2 cellular contexts compared by ENCODE assay signal in the genomic region with DNA sequence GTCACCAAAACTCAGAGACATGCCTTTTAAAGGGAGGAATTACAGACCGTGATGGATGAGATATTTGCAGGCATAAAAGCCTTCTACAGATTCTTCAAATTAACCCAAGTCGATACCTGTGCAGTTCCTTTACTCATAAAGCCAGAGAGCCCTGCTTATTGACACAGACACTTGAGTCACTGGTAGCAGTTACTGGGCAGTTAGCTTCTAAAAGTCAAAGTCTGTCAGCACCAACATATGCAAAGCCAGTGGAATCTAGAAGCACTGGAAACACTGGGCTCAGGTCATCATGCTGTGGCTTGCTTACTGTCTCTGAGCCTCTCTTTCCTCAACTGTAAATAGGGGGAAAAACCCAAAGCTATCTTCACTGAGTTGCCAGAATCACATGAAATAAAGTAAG.
TF ChIP-seq lines count a peak whose summit lies in the region.

No MANE protein-coding gene starts in this region.

TF ChIP-seq in GM12878, 131 proteins besides CTCF, POLR2A, EP300 and RAD21:
- TF ChIP-seq ZNF217 (IDR thresholded peaks at IDR 0.05) (no peak), EZH2 (IDR thresholded peaks at IDR 0.05; ENCODE audit: borderline replicate concordance, control insufficient read depth, low read depth, low read length) (no peak), ZBTB11 (CRISPR knock-in tag; IDR thresholded peaks at IDR 0.05) (no peak), CHD1 (IDR thresholded peaks at IDR 0.05; ENCODE audit: low read depth, low read length) (no peak), ATF7 (IDR thresholded peaks at IDR 0.05; ENCODE audit: low read depth) (no peak), MEF2A (IDR thresholded peaks at IDR 0.05; ENCODE audit: insufficient read depth, low read depth, low read length) (no peak), MXI1 (IDR thresholded peaks at IDR 0.05; ENCODE audit: low read depth, low read length) (no peak), RAD51 (IDR thresholded peaks at IDR 0.05) (no peak), FOXM1 (IDR thresholded peaks at IDR 0.05; ENCODE audit: low read depth, low read length) (no peak), ASH2L (IDR thresholded peaks at IDR 0.05; ENCODE audit: borderline replicate concordance, low read depth) (no peak), NFYA (IDR thresholded peaks at IDR 0.05; ENCODE audit: borderline replicate concordance, low read depth, low read length) (no peak), SREBF1 (IDR thresholded peaks at IDR 0.05; ENCODE audit: low read length) (no peak), STAT1 (conservative IDR thresholded peaks at IDR 0.05) (no peak)

TF ChIP-seq in WTC11, 78 proteins besides CTCF, POLR2A, EP300 and RAD21:
- TF ChIP-seq, protein P1, sequence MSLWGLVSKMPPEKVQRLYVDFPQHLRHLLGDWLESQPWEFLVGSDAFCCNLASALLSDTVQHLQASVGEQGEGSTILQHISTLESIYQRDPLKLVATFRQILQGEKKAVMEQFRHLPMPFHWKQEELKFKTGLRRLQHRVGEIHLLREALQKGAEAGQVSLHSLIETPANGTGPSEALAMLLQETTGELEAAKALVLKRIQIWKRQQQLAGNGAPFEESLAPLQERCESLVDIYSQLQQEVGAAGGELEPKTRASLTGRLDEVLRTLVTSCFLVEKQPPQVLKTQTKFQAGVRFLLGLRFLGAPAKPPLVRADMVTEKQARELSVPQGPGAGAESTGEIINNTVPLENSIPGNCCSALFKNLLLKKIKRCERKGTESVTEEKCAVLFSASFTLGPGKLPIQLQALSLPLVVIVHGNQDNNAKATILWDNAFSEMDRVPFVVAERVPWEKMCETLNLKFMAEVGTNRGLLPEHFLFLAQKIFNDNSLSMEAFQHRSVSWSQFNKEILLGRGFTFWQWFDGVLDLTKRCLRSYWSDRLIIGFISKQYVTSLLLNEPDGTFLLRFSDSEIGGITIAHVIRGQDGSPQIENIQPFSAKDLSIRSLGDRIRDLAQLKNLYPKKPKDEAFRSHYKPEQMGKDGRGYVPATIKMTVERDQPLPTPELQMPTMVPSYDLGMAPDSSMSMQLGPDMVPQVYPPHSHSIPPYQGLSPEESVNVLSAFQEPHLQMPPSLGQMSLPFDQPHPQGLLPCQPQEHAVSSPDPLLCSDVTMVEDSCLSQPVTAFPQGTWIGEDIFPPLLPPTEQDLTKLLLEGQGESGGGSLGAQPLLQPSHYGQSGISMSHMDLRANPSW (CRISPR knock-in tag; conservative IDR thresholded peaks at IDR 0.05; ENCODE audit: low read depth) = no peak
- TF ChIP-seq, protein P2, sequence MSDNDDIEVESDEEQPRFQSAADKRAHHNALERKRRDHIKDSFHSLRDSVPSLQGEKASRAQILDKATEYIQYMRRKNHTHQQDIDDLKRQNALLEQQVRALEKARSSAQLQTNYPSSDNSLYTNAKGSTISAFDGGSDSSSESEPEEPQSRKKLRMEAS (CRISPR knock-in tag; IDR thresholded peaks at IDR 0.05) = no peak
- TF ChIP-seq E2F4 (CRISPR knock-in tag; IDR thresholded peaks at IDR 0.05; ENCODE audit: borderline replicate concordance, low read depth) = no peak
- TF ChIP-seq PRRX2 (CRISPR knock-in tag; IDR thresholded peaks at IDR 0.05) = no peak
- no peak for TF ChIP-seq E2F1 (CRISPR knock-in tag; IDR thresholded peaks at IDR 0.05)
- TF ChIP-seq NFATC4 (CRISPR knock-in tag; IDR thresholded peaks at IDR 0.05) = no peak
- TF ChIP-seq NR3C1 (CRISPR knock-in tag; conservative IDR thresholded peaks at IDR 0.05; ENCODE audit: low read depth) = no peak
- no peak for TF ChIP-seq NR1H2 (CRISPR knock-in tag; IDR thresholded peaks at IDR 0.05)
- TF ChIP-seq NFYB (CRISPR knock-in tag; conservative IDR thresholded peaks at IDR 0.05; ENCODE audit: low read depth) = no peak
- no peak for TF ChIP-seq ZNF219 (CRISPR knock-in tag; IDR thresholded peaks at IDR 0.05; ENCODE audit: borderline replicate concordance)
- TF ChIP-seq, protein P3, sequence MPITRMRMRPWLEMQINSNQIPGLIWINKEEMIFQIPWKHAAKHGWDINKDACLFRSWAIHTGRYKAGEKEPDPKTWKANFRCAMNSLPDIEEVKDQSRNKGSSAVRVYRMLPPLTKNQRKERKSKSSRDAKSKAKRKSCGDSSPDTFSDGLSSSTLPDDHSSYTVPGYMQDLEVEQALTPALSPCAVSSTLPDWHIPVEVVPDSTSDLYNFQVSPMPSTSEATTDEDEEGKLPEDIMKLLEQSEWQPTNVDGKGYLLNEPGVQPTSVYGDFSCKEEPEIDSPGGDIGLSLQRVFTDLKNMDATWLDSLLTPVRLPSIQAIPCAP (CRISPR knock-in tag; IDR thresholded peaks at IDR 0.05) = no peak
- no peak for TF ChIP-seq ZNF232 (CRISPR knock-in tag; IDR thresholded peaks at IDR 0.05)
- no peak for TF ChIP-seq TCF7 (CRISPR knock-in tag; IDR thresholded peaks at IDR 0.05; ENCODE audit: low read depth)
- TF ChIP-seq ZMAT4 (CRISPR knock-in tag; IDR thresholded peaks at IDR 0.05) = no peak
- no peak for TF ChIP-seq GABPB1 (CRISPR knock-in tag; IDR thresholded peaks at IDR 0.05)
- no peak for TF ChIP-seq MLX (CRISPR knock-in tag; IDR thresholded peaks at IDR 0.05)
